In genomic region chr2:207133862-207134519, GRCh38 we compare ENCODE assay signal across 8 cellular contexts. TPM values are rescaled to one million over a fixed set of nuclear protein-coding genes. Genes with fewer than 3 reads are reported as not detected.
DNase-seq lines count a peak whose midpoint lies in the region; ATAC-seq and TF ChIP-seq lines count a peak whose summit lies in the region.

No MANE protein-coding gene starts in this region.

- TF ChIP-seq CTCF in fibroblast of mammary gland (conservative IDR thresholded peaks at IDR 0.05; ENCODE audit: control insufficient read depth, insufficient read depth, low read depth, low read length), result no peak
- TF ChIP-seq CTCF in osteoblast (IDR thresholded peaks at IDR 0.05; ENCODE audit: extremely low read depth, low read depth, low read length), result no peak

- H3K4me2 ChIP-seq in osteoblast (ENCODE audit: insufficient read depth, low read length), result peak overlapping the region; percentile 74

- no peak for ATAC-seq in GM18909 (IDR thresholded peaks at IDR 0.05; ENCODE audit: poor library complexity, unreplicated experiment)
- no peak for ATAC-seq in GM21825 (IDR thresholded peaks at IDR 0.05; ENCODE audit: unreplicated experiment)
- no peak for ATAC-seq in HG02938 (IDR thresholded peaks at IDR 0.05; ENCODE audit: unreplicated experiment)

- H4K20me1 ChIP-seq in osteoblast (ENCODE audit: insufficient read depth, low read length), result peaks cover 72% of the 10 kb centered on the region

- H3K4me1 ChIP-seq in NT2/D1 (ENCODE audit: insufficient read depth, insufficient read length) (no peaks in the 10 kb centered on the region), osteoblast (ENCODE audit: insufficient read depth, low read length) (peaks cover 49% of the 10 kb centered on the region)

- H3K27me3 ChIP-seq in NT2/D1 (ENCODE audit: insufficient read depth, insufficient read length), result no peaks in the 10 kb centered on the region
- H3K27me3 ChIP-seq in osteoblast (ENCODE audit: insufficient read depth, low read length), result no peaks in the 10 kb centered on the region

- DNase-seq in GM04503 (ENCODE audit: low read depth), result peak; percentile 56
- peak; percentile 63 for DNase-seq in NT2/D1 (ENCODE audit: low read depth, low spot score)
- peak; percentile 99 for DNase-seq in fibroblast of mammary gland (ENCODE audit: low read depth)
- peak; percentile 78 for DNase-seq in osteoblast (ENCODE audit: insufficient read length, low spot score, missing footprints)
- no peak for DNase-seq in cortex of kidney (lab: John Stamatoyannopoulos, UW)

- H3K79me2 ChIP-seq in osteoblast (ENCODE audit: insufficient read depth, low read length), result peaks cover 99% of the 10 kb centered on the region

- peak overlapping the region; percentile 75 for H3K27ac ChIP-seq in osteoblast (ENCODE audit: low read depth, low read length)

- no peak overlapping the region for H2AFZ ChIP-seq in osteoblast (ENCODE audit: low read length)

- no peak overlapping the region for H3K9ac ChIP-seq in NT2/D1 (ENCODE audit: insufficient read length, low read depth)

- H3K4me3 ChIP-seq in NT2/D1 (ENCODE audit: insufficient read length, low read depth) (no peak overlapping the region), fibroblast of mammary gland (ENCODE audit: control insufficient read depth, low read depth, low read length) (no peak overlapping the region), osteoblast (ENCODE audit: insufficient read depth, low read length) (peak overlapping the region; percentile 40)

- peaks cover 38% of the 10 kb centered on the region for H3K36me3 ChIP-seq in NT2/D1 (ENCODE audit: insufficient read depth, insufficient read length, low read length)
- no peaks in the 10 kb centered on the region for H3K36me3 ChIP-seq in osteoblast (ENCODE audit: insufficient read depth, low read length)

- H3K9me3 ChIP-seq in NT2/D1 (ENCODE audit: insufficient read depth, low read length) (peaks cover 13% of the 10 kb centered on the region; the same call in 1 of the 2 replicates), osteoblast (ENCODE audit: low read depth, low read length) (no peaks in the 10 kb centered on the region)

RNA-seq across cellular contexts. Expression of gene KLF7, which starts 31.8 kb away (rescaled TPM):
- 31.1 and 38.9 TPM in 2 replicates for total RNA-seq in osteoblast
